3 cellular contexts compared by ENCODE assay signal in genomic region chr11:46352063-46352841, GRCh38.
TF ChIP-seq lines count a peak whose summit lies in the region.

No MANE protein-coding gene starts in this region.

TF ChIP-seq in A549, 52 proteins besides CTCF, POLR2A, EP300 and RAD21:
- no peak for TF ChIP-seq EHF (CRISPR knock-in tag; IDR thresholded peaks at IDR 0.05)

TF ChIP-seq in HEK293T, 16 proteins besides CTCF, POLR2A, EP300 and RAD21:
- TF ChIP-seq L3MBTL2 (conservative IDR thresholded peaks at IDR 0.05), result no peak
- TF ChIP-seq FOXK2 (IDR thresholded peaks at IDR 0.05), result no peak
- no peak for TF ChIP-seq TARDBP (IDR thresholded peaks at IDR 0.05)
- no peak for TF ChIP-seq CTBP1 (IDR thresholded peaks at IDR 0.05; ENCODE audit: borderline replicate concordance)
- 0 out of 2 replicates have a peak, but pooled peaks have one; percentile 25 for TF ChIP-seq HDGF (IDR thresholded peaks at IDR 0.05; ENCODE audit: borderline replicate concordance)
- no peak for TF ChIP-seq ELF4 (IDR thresholded peaks at IDR 0.05)
- TF ChIP-seq ZNF384 (IDR thresholded peaks at IDR 0.05), result no peak
- TF ChIP-seq PKNOX1 (IDR thresholded peaks at IDR 0.05), result no peak
- TF ChIP-seq FOXM1 (IDR thresholded peaks at IDR 0.05; ENCODE audit: borderline replicate concordance), result no peak

TF ChIP-seq in HepG2, 621 proteins besides CTCF, POLR2A, EP300 and RAD21 (continues in another document):
- TF ChIP-seq ZNF24 (IDR thresholded peaks at IDR 0.05) (no peak), ZNF121 (CRISPR knock-in tag; IDR thresholded peaks at IDR 0.05) (no peak), MXD4 (CRISPR knock-in tag; IDR thresholded peaks at IDR 0.05) (no peak), CC2D1A (CRISPR knock-in tag; IDR thresholded peaks at IDR 0.05) (no peak), DRAP1 (CRISPR knock-in tag; IDR thresholded peaks at IDR 0.05) (no peak), NFIB (CRISPR knock-in tag; IDR thresholded peaks at IDR 0.05; ENCODE audit: borderline replicate concordance) (no peak), HHEX (CRISPR knock-in tag; IDR thresholded peaks at IDR 0.05) (no peak), JARID2 (CRISPR knock-in tag; IDR thresholded peaks at IDR 0.05; ENCODE audit: insufficient replicate concordance) (no peak), ZNF430 (CRISPR knock-in tag; IDR thresholded peaks at IDR 0.05) (no peak), ZNF784 (CRISPR knock-in tag; IDR thresholded peaks at IDR 0.05; ENCODE audit: borderline replicate concordance) (no peak), PBX3 (CRISPR knock-in tag; IDR thresholded peaks at IDR 0.05; ENCODE audit: borderline replicate concordance) (no peak), POLR2AphosphoS5 (IDR thresholded peaks at IDR 0.05; ENCODE audit: low read depth, low read length) (no peak), GABPB1 (CRISPR knock-in tag; IDR thresholded peaks at IDR 0.05) (peak; percentile 55; the same call in 1 of the 2 replicates), ZFYVE20 (CRISPR knock-in tag; IDR thresholded peaks at IDR 0.05; ENCODE audit: borderline replicate concordance, low read depth) (no peak), PAXIP1 (CRISPR knock-in tag; conservative IDR thresholded peaks at IDR 0.05) (no peak), ZNF234 (CRISPR knock-in tag; conservative IDR thresholded peaks at IDR 0.05) (no peak), RERE (CRISPR knock-in tag; IDR thresholded peaks at IDR 0.05; ENCODE audit: low read depth) (no peak), POGZ (CRISPR knock-in tag; IDR thresholded peaks at IDR 0.05) (no peak), TAF15 (IDR thresholded peaks at IDR 0.05; ENCODE audit: low read depth, low read length, poor library complexity, severe bottlenecking) (no peak), KDM3A (CRISPR knock-in tag; IDR thresholded peaks at IDR 0.05; ENCODE audit: low read depth) (no peak), SALL2 (CRISPR knock-in tag; IDR thresholded peaks at IDR 0.05) (no peak), ZNF761 (CRISPR knock-in tag; conservative IDR thresholded peaks at IDR 0.05) (no peak), RARG (CRISPR knock-in tag; IDR thresholded peaks at IDR 0.05; ENCODE audit: low read depth) (no peak), HOMEZ (CRISPR knock-in tag; IDR thresholded peaks at IDR 0.05; ENCODE audit: low read depth) (no peak), TAF1 (CRISPR knock-in tag; IDR thresholded peaks at IDR 0.05) (no peak), TSC22D2 (CRISPR knock-in tag; IDR thresholded peaks at IDR 0.05; ENCODE audit: borderline replicate concordance) (no peak), TFDP1 (CRISPR knock-in tag; IDR thresholded peaks at IDR 0.05; ENCODE audit: borderline replicate concordance) (no peak), MED8 (CRISPR knock-in tag; IDR thresholded peaks at IDR 0.05; ENCODE audit: insufficient replicate concordance) (no peak), ZNF607 (CRISPR knock-in tag; IDR thresholded peaks at IDR 0.05; ENCODE audit: borderline replicate concordance) (no peak), GLMP (CRISPR knock-in tag; IDR thresholded peaks at IDR 0.05; ENCODE audit: borderline replicate concordance) (no peak), THAP9 (CRISPR knock-in tag; IDR thresholded peaks at IDR 0.05; ENCODE audit: borderline replicate concordance) (no peak), IRF9 (CRISPR knock-in tag; IDR thresholded peaks at IDR 0.05; ENCODE audit: borderline replicate concordance) (no peak), HCFC1 (IDR thresholded peaks at IDR 0.05; ENCODE audit: low read depth, low read length) (no peak), RBFOX2 (IDR thresholded peaks at IDR 0.05; ENCODE audit: low read depth, low read length) (0 out of 2 replicates have a peak, but pooled peaks have one; percentile 23)
